Comparison of ENCODE assay signal across 1 cellular context in the genomic region with DNA sequence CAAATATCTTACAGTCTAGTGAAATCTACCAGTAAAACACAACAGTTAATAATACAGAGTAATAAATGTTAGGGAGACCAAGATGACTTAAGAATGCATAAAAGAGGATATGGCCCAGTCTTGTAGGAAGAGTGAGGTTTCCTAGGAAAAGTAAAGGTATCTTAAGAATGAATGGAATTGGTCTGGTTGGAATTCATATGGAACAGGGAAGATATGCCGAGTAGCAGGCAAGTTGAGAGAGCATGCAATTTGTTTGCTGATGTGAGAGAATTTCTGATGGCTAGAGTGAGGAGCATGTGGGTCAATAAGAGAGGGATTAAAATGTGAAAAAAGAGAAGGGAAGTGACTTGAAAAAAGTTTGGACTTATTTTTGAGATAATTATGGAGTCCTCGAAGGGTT.
TF ChIP-seq lines count a peak whose summit lies in the region.

No MANE protein-coding gene starts in this region.

TF ChIP-seq in GM23338, 12 proteins besides CTCF, POLR2A, EP300 and RAD21 (continued from another document):
- TF ChIP-seq STAT1 (IDR thresholded peaks at IDR 0.05; ENCODE audit: unreplicated experiment): no peak
- no peak for TF ChIP-seq CREB1 (CRISPR knock-in tag; IDR thresholded peaks at IDR 0.05; ENCODE audit: low read depth)
- TF ChIP-seq, protein P1, sequence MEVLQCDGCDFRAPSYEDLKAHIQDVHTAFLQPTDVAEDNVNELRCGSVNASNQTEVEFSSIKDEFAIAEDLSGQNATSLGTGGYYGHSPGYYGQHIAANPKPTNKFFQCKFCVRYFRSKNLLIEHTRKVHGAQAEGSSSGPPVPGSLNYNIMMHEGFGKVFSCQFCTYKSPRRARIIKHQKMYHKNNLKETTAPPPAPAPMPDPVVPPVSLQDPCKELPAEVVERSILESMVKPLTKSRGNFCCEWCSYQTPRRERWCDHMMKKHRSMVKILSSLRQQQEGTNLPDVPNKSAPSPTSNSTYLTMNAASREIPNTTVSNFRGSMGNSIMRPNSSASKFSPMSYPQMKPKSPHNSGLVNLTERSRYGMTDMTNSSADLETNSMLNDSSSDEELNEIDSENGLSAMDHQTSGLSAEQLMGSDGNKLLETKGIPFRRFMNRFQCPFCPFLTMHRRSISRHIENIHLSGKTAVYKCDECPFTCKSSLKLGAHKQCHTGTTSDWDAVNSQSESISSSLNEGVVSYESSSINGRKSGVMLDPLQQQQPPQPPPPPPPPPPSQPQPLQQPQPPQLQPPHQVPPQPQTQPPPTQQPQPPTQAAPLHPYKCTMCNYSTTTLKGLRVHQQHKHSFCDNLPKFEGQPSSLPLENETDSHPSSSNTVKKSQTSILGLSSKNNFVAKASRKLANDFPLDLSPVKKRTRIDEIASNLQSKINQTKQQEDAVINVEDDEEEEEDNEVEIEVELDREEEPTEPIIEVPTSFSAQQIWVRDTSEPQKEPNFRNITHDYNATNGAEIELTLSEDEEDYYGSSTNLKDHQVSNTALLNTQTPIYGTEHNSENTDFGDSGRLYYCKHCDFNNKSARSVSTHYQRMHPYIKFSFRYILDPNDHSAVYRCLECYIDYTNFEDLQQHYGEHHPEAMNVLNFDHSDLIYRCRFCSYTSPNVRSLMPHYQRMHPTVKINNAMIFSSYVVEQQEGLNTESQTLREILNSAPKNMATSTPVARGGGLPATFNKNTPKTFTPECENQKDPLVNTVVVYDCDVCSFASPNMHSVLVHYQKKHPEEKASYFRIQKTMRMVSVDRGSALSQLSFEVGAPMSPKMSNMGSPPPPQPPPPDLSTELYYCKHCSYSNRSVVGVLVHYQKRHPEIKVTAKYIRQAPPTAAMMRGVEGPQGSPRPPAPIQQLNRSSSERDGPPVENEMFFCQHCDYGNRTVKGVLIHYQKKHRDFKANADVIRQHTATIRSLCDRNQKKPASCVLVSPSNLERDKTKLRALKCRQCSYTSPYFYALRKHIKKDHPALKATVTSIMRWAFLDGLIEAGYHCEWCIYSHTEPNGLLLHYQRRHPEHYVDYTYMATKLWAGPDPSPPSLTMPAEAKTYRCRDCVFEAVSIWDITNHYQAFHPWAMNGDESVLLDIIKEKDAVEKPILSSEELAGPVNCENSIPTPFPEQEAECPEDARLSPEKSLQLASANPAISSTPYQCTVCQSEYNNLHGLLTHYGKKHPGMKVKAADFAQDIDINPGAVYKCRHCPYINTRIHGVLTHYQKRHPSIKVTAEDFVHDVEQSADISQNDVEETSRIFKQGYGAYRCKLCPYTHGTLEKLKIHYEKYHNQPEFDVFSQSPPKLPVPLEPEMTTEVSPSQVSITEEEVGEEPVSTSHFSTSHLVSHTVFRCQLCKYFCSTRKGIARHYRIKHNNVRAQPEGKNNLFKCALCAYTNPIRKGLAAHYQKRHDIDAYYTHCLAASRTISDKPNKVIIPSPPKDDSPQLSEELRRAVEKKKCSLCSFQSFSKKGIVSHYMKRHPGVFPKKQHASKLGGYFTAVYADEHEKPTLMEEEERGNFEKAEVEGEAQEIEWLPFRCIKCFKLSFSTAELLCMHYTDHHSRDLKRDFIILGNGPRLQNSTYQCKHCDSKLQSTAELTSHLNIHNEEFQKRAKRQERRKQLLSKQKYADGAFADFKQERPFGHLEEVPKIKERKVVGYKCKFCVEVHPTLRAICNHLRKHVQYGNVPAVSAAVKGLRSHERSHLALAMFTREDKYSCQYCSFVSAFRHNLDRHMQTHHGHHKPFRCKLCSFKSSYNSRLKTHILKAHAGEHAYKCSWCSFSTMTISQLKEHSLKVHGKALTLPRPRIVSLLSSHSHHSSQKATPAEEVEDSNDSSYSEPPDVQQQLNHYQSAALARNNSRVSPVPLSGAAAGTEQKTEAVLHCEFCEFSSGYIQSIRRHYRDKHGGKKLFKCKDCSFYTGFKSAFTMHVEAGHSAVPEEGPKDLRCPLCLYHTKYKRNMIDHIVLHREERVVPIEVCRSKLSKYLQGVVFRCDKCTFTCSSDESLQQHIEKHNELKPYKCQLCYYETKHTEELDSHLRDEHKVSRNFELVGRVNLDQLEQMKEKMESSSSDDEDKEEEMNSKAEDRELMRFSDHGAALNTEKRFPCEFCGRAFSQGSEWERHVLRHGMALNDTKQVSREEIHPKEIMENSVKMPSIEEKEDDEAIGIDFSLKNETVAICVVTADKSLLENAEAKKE (CRISPR knock-in tag; IDR thresholded peaks at IDR 0.05): no peak
- TF ChIP-seq EZH2 (IDR thresholded peaks at IDR 0.05; ENCODE audit: low read depth, unreplicated experiment): no peak
- no peak for TF ChIP-seq JUNB (IDR thresholded peaks at IDR 0.05; ENCODE audit: unreplicated experiment)
- no peak for TF ChIP-seq POLR2AphosphoS5 (IDR thresholded peaks at IDR 0.05; ENCODE audit: low read depth)
- TF ChIP-seq ZNF331 (CRISPR knock-in tag; IDR thresholded peaks at IDR 0.05; ENCODE audit: low read depth): no peak
- TF ChIP-seq, protein P2, sequence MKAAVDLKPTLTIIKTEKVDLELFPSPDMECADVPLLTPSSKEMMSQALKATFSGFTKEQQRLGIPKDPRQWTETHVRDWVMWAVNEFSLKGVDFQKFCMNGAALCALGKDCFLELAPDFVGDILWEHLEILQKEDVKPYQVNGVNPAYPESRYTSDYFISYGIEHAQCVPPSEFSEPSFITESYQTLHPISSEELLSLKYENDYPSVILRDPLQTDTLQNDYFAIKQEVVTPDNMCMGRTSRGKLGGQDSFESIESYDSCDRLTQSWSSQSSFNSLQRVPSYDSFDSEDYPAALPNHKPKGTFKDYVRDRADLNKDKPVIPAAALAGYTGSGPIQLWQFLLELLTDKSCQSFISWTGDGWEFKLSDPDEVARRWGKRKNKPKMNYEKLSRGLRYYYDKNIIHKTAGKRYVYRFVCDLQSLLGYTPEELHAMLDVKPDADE (IDR thresholded peaks at IDR 0.05): no peak
